In the genomic region with DNA sequence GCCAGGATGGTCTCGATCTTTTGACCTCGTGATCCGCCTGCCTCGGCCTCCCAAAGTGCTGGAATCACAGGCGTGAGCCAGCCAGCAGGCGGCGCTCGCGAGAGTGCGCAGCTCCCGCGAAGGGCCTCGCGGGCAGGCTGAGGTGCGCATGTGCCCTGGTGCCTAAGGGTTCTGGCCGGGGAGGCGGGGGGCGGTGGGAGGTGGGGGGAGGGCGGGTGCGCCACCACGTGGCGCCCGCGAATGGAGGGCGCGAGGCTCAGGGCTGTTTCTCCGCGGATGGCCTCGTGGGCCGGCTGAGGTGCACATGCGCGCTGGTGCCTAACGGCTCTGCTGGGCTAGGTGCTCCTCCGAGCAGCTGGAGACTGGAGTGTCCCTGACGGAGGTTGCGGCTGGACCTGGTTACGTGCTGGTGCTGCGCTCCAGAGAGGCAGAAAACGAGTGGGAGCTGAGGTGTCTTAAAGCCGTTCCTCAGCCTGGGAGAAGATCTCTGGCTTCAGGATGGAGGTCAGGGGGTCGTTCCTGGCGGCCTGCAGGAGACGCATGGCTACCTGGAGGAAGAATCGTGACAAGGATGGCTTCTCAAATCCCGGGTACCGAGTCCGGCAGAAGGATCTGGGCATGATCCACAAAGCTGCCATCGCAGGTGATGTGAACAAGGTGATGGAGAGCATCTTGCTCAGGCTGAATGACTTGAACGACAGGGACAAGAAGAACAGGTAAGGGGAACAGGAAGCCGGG, we compare ENCODE assay signal across 1 cellular context.
TF ChIP-seq lines count a peak whose summit lies in the region.

A gene (plus strand): TSS at position 324 of the 738 bp plus-strand sequence. CDS start 175 bp downstream, at position 499.

TF ChIP-seq in SK-N-SH treated with all-trans-retinoic acid at 6 μM for 48 hours, 23 proteins besides CTCF, POLR2A, EP300 and RAD21:
- TF ChIP-seq ZNF8 (CRISPR knock-in tag; IDR thresholded peaks at IDR 0.05) (no peak), SNAI2 (CRISPR knock-in tag; IDR thresholded peaks at IDR 0.05) (no peak), ZC3H10 (CRISPR knock-in tag; IDR thresholded peaks at IDR 0.05) (no peak), OSR1 (CRISPR knock-in tag; IDR thresholded peaks at IDR 0.05) (no peak), TOX (CRISPR knock-in tag; IDR thresholded peaks at IDR 0.05; ENCODE audit: borderline replicate concordance) (no peak), ZFP30 (CRISPR knock-in tag; IDR thresholded peaks at IDR 0.05) (no peak), ARNTL (CRISPR knock-in tag; IDR thresholded peaks at IDR 0.05; ENCODE audit: borderline replicate concordance, low read depth) (no peak), ZFP3 (CRISPR knock-in tag; IDR thresholded peaks at IDR 0.05) (no peak), ISL1 (CRISPR knock-in tag; IDR thresholded peaks at IDR 0.05) (no peak), BACH2 (CRISPR knock-in tag; IDR thresholded peaks at IDR 0.05; ENCODE audit: borderline replicate concordance) (no peak), RARB (CRISPR knock-in tag; IDR thresholded peaks at IDR 0.05) (no peak), GLIS3 (CRISPR knock-in tag; IDR thresholded peaks at IDR 0.05) (no peak), TCF4 (CRISPR knock-in tag; IDR thresholded peaks at IDR 0.05; ENCODE audit: borderline replicate concordance) (no peak), CSDC2 (CRISPR knock-in tag; IDR thresholded peaks at IDR 0.05) (no peak), ESRRG (CRISPR knock-in tag; IDR thresholded peaks at IDR 0.05) (no peak), PPARA (CRISPR knock-in tag; IDR thresholded peaks at IDR 0.05; ENCODE audit: borderline replicate concordance) (no peak)
- TF ChIP-seq, protein P1, sequence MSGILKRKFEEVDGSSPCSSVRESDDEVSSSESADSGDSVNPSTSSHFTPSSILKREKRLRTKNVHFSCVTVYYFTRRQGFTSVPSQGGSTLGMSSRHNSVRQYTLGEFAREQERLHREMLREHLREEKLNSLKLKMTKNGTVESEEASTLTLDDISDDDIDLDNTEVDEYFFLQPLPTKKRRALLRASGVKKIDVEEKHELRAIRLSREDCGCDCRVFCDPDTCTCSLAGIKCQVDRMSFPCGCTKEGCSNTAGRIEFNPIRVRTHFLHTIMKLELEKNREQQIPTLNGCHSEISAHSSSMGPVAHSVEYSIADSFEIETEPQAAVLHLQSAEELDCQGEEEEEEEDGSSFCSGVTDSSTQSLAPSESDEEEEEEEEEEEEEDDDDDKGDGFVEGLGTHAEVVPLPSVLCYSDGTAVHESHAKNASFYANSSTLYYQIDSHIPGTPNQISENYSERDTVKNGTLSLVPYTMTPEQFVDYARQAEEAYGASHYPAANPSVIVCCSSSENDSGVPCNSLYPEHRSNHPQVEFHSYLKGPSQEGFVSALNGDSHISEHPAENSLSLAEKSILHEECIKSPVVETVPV (CRISPR knock-in tag; IDR thresholded peaks at IDR 0.05), result no peak
- TF ChIP-seq, protein P2, sequence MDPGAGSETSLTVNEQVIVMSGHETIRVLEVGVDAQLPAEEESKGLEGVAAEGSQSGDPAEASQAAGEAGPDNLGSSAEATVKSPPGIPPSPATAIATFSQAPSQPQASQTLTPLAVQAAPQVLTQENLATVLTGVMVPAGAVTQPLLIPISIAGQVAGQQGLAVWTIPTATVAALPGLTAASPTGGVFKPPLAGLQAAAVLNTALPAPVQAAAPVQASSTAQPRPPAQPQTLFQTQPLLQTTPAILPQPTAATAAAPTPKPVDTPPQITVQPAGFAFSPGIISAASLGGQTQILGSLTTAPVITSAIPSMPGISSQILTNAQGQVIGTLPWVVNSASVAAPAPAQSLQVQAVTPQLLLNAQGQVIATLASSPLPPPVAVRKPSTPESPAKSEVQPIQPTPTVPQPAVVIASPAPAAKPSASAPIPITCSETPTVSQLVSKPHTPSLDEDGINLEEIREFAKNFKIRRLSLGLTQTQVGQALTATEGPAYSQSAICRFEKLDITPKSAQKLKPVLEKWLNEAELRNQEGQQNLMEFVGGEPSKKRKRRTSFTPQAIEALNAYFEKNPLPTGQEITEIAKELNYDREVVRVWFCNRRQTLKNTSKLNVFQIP (CRISPR knock-in tag; IDR thresholded peaks at IDR 0.05; ENCODE audit: borderline replicate concordance, low read depth), result no peak
- TF ChIP-seq, protein P3, sequence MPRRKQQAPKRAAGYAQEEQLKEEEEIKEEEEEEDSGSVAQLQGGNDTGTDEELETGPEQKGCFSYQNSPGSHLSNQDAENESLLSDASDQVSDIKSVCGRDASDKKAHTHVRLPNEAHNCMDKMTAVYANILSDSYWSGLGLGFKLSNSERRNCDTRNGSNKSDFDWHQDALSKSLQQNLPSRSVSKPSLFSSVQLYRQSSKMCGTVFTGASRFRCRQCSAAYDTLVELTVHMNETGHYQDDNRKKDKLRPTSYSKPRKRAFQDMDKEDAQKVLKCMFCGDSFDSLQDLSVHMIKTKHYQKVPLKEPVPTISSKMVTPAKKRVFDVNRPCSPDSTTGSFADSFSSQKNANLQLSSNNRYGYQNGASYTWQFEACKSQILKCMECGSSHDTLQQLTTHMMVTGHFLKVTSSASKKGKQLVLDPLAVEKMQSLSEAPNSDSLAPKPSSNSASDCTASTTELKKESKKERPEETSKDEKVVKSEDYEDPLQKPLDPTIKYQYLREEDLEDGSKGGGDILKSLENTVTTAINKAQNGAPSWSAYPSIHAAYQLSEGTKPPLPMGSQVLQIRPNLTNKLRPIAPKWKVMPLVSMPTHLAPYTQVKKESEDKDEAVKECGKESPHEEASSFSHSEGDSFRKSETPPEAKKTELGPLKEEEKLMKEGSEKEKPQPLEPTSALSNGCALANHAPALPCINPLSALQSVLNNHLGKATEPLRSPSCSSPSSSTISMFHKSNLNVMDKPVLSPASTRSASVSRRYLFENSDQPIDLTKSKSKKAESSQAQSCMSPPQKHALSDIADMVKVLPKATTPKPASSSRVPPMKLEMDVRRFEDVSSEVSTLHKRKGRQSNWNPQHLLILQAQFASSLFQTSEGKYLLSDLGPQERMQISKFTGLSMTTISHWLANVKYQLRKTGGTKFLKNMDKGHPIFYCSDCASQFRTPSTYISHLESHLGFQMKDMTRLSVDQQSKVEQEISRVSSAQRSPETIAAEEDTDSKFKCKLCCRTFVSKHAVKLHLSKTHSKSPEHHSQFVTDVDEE (CRISPR knock-in tag; IDR thresholded peaks at IDR 0.05), result no peak
- TF ChIP-seq, protein P4, sequence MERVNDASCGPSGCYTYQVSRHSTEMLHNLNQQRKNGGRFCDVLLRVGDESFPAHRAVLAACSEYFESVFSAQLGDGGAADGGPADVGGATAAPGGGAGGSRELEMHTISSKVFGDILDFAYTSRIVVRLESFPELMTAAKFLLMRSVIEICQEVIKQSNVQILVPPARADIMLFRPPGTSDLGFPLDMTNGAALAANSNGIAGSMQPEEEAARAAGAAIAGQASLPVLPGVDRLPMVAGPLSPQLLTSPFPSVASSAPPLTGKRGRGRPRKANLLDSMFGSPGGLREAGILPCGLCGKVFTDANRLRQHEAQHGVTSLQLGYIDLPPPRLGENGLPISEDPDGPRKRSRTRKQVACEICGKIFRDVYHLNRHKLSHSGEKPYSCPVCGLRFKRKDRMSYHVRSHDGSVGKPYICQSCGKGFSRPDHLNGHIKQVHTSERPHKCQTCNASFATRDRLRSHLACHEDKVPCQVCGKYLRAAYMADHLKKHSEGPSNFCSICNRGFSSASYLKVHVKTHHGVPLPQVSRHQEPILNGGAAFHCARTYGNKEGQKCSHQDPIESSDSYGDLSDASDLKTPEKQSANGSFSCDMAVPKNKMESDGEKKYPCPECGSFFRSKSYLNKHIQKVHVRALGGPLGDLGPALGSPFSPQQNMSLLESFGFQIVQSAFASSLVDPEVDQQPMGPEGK (CRISPR knock-in tag; IDR thresholded peaks at IDR 0.05; ENCODE audit: borderline replicate concordance), result no peak
